ENCODE assay signal across 8 cellular contexts in the genomic region with DNA sequence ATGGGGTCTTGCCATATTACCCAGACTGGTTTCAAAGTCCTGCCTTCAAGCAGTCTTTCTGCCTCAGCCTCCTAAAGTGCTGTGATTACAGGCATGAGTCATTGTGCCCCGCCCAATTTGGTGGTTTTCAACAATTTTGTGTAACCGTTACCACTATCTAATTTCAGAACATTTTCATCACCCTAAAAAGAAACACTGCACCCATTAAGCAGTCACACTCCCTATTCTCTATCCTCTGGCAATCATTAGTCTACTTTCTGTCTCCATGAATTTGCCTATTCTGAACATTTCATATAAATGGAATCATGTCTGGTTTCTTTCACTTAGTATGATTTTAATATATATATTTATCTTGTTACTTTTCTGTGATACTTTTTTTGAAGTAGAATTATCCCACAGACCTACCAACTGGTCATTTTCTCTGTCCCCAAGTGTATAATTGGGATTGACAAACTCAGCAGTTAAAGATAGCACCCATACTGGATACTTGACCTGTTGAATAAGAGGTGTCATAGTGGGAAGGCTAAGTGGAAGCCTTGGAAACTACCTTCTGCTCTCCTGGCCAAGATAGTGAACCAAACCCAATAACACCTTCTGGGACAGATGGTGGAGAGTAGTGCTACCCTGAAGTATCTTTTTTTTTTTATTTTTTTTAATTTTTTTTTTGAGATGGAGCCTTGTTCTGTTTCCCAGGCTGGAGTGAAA.
DNase-seq lines count a peak whose midpoint lies in the region; ATAC-seq and TF ChIP-seq lines count a peak whose summit lies in the region.

No MANE protein-coding gene starts in this region.

- H3K27ac ChIP-seq in stomach = peak overlapping the region in 2 of 5 donors; percentile 25 to 43

- H3K27me3 ChIP-seq in stomach = no peaks in the 10 kb centered on the region

- DNase-seq in Right ventricle myocardium superior (no peak), cardiac septum (ENCODE audit: low spot score) (no peak), NOMO-1 treated with dmso at 0.1 percent for 144 hours (lab: John Stamatoyannopoulos, UW; ENCODE audit: unreplicated experiment) (peak; percentile 64), lower leg skin (ENCODE audit: low spot score in 2 of 2) (peak; percentile 76 to 90), stomach (peak; percentile 44), GM19240 (ENCODE audit: insufficient read length, low spot score) (no peak), cerebellar nuclear complex (lab: John Stamatoyannopoulos, UW) (no peak)
- peak; percentile 35 to 36 for DNase-seq in activated T-helper 1 cell treated with anti-CD3 and anti-CD28 coated beads, Interleukin-2, amount 50 U/mL, for 16 hours (ENCODE audit: low read depth in 1 of 2, low spot score in 1 of 2)

- ATAC-seq in Right ventricle myocardium superior (ENCODE audit: poor library complexity) = peak; percentile 43

- TF ChIP-seq CTCF in lower leg skin (IDR thresholded peaks at IDR 0.05) (no peak), stomach (IDR thresholded peaks at IDR 0.05) (no peak)

- H3K9me3 ChIP-seq in stomach = no peaks in the 10 kb centered on the region

- H3K36me3 ChIP-seq in stomach = peaks cover 0 to 7% (median 0%) of the 10 kb centered on the region in 4 donors

- intact Hi-C loops in Right ventricle myocardium superior (cut with DNase I) = no loop called here
- intact Hi-C loops in cardiac septum (cut with DNase I) = no loop called here
- intact Hi-C loops in lower leg skin (cut with DNase I; ENCODE audit: low total_unique reads) = no loop called here
- intact Hi-C loops in stomach (cut with DNase I; ENCODE audit: low total_unique reads) = no loop called here

- WGBS in lower leg skin, 2 donors = 18 to 20% methylated on average over 2 of the region's 2 CpGs
- 35 to 52% (median 47%) methylated on average over 2 of the region's 2 CpGs for WGBS in stomach, 5 donors

- peaks cover 0 to 45% (median 24%) of the 10 kb centered on the region in 4 donors for H3K4me1 ChIP-seq in stomach

- TF ChIP-seq POLR2A in lower leg skin (IDR thresholded peaks at IDR 0.05) = no peak
- TF ChIP-seq POLR2A in stomach (IDR thresholded peaks at IDR 0.05) = no peak

- TF ChIP-seq EP300 in stomach (IDR thresholded peaks at IDR 0.05) = no peak

- no peak overlapping the region for H3K4me3 ChIP-seq in lower leg skin (ENCODE audit: low read depth, poor library complexity, severe bottlenecking)
- no peak overlapping the region for H3K4me3 ChIP-seq in stomach

Comparison
In these comparisons a context has a peak if more than half of its experiments do, and no peak if none do; other contexts are left out.
1. DNase-seq: peak in NOMO-1 treated with dmso at 0.1 percent for 144 hours (single experiment), activated T-helper 1 cell treated with anti-CD3 and anti-CD28 coated beads, Interleukin-2, amount 50 U/mL, for 16 hours (2 of 2), lower leg skin (2 of 2) and stomach (single experiment); none in Right ventricle myocardium superior (single experiment), cardiac septum (single experiment), GM19240 (single experiment) and cerebellar nuclear complex (0 of 2).